ENCODE assay signal across 35 cellular contexts in genomic region chr9:95346021-95346420, GRCh38.
"Had no signal": no experiment of that assay in that cellular context is flagged by ENCODE, and none has a peak within 500 bp of the region (broad histone marks: within the 10 kb centered on the region; RNA-seq: fewer than 3 reads in every experiment).

No MANE protein-coding gene starts in this region.

- H3K4me3 ChIP-seq: MG63 had no signal

- H3K27ac ChIP-seq: KMS-11 had no signal

- DNase-seq: Karpas-422, Kasumi-1, KG1, MG63, MM.1S, MV-4-11, NCI-H1048, NCI-H1092, NCI-H1092 treated with DMSO at 0.1 percent for 48 hours, NCI-H1105, NCI-H1105 treated with DMSO at 0.1 percent for 48 hours, NCI-H1417, NCI-H1417 treated with DMSO at 0.1 percent for 48 hours, NCI-H1436, NCI-H1436 treated with DMSO at 0.1 percent for 48 hours, NCI-H146, NCI-H1694, NCI-H1694 treated with DMSO at 0.1 percent for 48 hours, NCI-H187, NCI-H187 treated with DMSO at 0.1 percent for 48 hours, NCI-H1930, NCI-H2029, NCI-H2029 treated with DMSO at 0.1 percent for 48 hours, NCI-H2081, NCI-H2081 treated with DMSO at 0.1 percent for 48 hours, NCI-H2107, NCI-H2171, NCI-H2171 treated with DMSO at 0.1 percent for 48 hours, NCI-H2227 treated with DMSO at 0.1 percent for 48 hours, NCI-H226, NCI-H345, NCI-H446, NCI-H446 treated with DMSO at 0.1 percent for 48 hours, NCI-H510A had no signal

- H3K9me3 ChIP-seq: MG63 had no signal

- H3K27me3 ChIP-seq: MG63 had no signal

- H3K36me3 ChIP-seq: MG63 had no signal
